15 cellular contexts compared by ENCODE assay signal in the genomic region with DNA sequence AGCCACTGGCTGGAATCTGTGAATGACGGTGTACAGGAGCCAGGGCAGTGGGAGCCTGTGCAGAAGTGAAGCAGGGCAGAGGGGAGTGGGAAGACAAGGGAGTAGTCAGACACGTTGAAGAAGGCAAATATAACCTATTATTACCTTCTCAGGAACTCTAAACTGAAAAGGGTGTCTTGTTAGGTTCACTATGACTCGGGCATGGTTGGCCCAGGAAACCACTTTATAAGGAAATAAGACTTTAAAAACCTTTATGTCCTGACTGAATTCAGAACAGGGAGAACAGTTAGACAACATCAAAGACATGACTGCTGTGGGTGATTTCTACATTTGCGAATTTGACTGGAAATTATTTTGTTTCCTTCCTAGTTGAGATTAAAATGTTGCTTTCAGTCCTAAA.
"Had no signal": no experiment of that assay in that cellular context is flagged by ENCODE, and none has a peak within 500 bp of the region (broad histone marks: within the 10 kb centered on the region; RNA-seq: fewer than 3 reads in every experiment).

No MANE protein-coding gene starts in this region.

- H3K9me3 Mint-ChIP-seq: endodermal cell, neural crest cell, type B pancreatic cell, WTC11 had no signal

- H3K27ac ChIP-seq: brain microvascular endothelial cell, left lung, pancreas, suprapubic skin had no signal

- ATAC-seq: left lung, pancreas had no signal

- H3K9ac ChIP-seq: SK-N-SH had no signal

- H3K36me3 Mint-ChIP-seq: type B pancreatic cell had no signal

- H3K4me3 Mint-ChIP-seq: endodermal cell, neural crest cell, type B pancreatic cell, WTC11 had no signal

- H3K4me1 Mint-ChIP-seq: endodermal cell, neural crest cell had no signal

- H3K27ac Mint-ChIP-seq: endodermal cell, type B pancreatic cell, WTC11 had no signal

- H3K27me3 ChIP-seq: brain microvascular endothelial cell, left lung, pancreas, suprapubic skin had no signal

- H3K36me3 ChIP-seq: brain microvascular endothelial cell, left lung, pancreas, suprapubic skin had no signal

- H3K4me3 ChIP-seq: left lung, pancreas, suprapubic skin had no signal

- H3K4me2 ChIP-seq: SK-N-SH had no signal

- H3K4me1 ChIP-seq: left lung, pancreas, suprapubic skin had no signal

- DNase-seq: activated naive CD4-positive, alpha-beta T cell; amygdala; brain microvascular endothelial cell; cerebellar nuclear complex; dermis blood vessel endothelial cell; endodermal cell; erythroblast; left lung; pancreas; retina; SK-N-SH had no signal
